8 cellular contexts compared by ENCODE assay signal in genomic region chr3:42906085-42906904, GRCh38. TPM values are rescaled to one million over a fixed set of nuclear protein-coding genes. Genes with fewer than 3 reads are reported as not detected.
DNase-seq lines count a peak whose midpoint lies in the region; ATAC-seq and TF ChIP-seq lines count a peak whose summit lies in the region.

Gene ZNF662, plus strand, starts transcription at chr3:42906142. Its CDS starts 1,973 bp downstream, at chr3:42908115.

- 8% methylated on average over 10 of the region's 59 CpGs for WGBS in mammary epithelial cell (ENCODE audit: low coverage, missing lambda C conversion rate)
- WGBS in right lobe of liver (ENCODE audit: insufficient coverage, low coverage, low lambda C conversion rate, missing lambda C conversion rate) = 23% methylated on average over 10 of the region's 59 CpGs

- peaks cover 12% of the 10 kb centered on the region for H3K36me3 Mint-ChIP-seq in stimulated activated naive CD8-positive, alpha-beta T cell treated with anti-CD3 and anti-CD28 coated beads, Interleukin-15, Interleukin-2, amounts not matched to agents 100 ng/mL and 50 ng/mL, for 24 hours (ENCODE audit: low read depth)

- in situ Hi-C loops in mammary epithelial cell (cut with MboI; ENCODE audit: low sequenced_read_pairs in 2 of 2) = no loop called here

- TF ChIP-seq CTCF in AG04450 (IDR thresholded peaks at IDR 0.05; ENCODE audit: low read depth, low read length) (no peak), mammary epithelial cell (conservative IDR thresholded peaks at IDR 0.05 in 1 of 2, IDR thresholded peaks at IDR 0.05 in 1 of 2; ENCODE audit: extremely low read depth in 1 of 2, insufficient read depth in 1 of 2, low read depth in 1 of 2, low read length in 2 of 2) (no peak), right lobe of liver (IDR thresholded peaks at IDR 0.05) (no peak)

- peak within 1 kb of the TSS; percentile 65 for H3K4me3 Mint-ChIP-seq in stimulated activated naive CD8-positive, alpha-beta T cell treated with anti-CD3 and anti-CD28 coated beads, Interleukin-15, Interleukin-2, amounts not matched to agents 100 ng/mL and 50 ng/mL, for 24 hours

- no TSS peak for BruUV-seq in mammary epithelial cell (replicated peaks; lab: Mats Ljungman, UMichigan)

- H3K4me1 ChIP-seq in mammary epithelial cell (ENCODE audit: insufficient read depth, low read length) (peaks cover 5% of the 10 kb centered on the region), right lobe of liver (peaks cover 0 to 4% (median 0%) of the 10 kb centered on the region in 4 donors)

- peak; percentile 84 to 92 (median 92) for ATAC-seq in right lobe of liver
- ATAC-seq in HG03571 (IDR thresholded peaks at IDR 0.05; ENCODE audit: unreplicated experiment) = no peak
- no peak for ATAC-seq in GM18511 (IDR thresholded peaks at IDR 0.05; ENCODE audit: unreplicated experiment)

- intact Hi-C loops in mammary epithelial cell (cut with micrococcal nuclease) = no loop called here
- intact Hi-C loops in right lobe of liver (cut with DNase I) = no loop called here

- H3K4me1 Mint-ChIP-seq in stimulated activated naive CD8-positive, alpha-beta T cell treated with anti-CD3 and anti-CD28 coated beads, Interleukin-15, Interleukin-2, amounts not matched to agents 100 ng/mL and 50 ng/mL, for 24 hours (ENCODE audit: low read depth) = peaks cover 11% of the 10 kb centered on the region

- no peak within 1 kb of the TSS for H3K27ac ChIP-seq in AG04450 (ENCODE audit: low read depth, low read length)
- no peak within 1 kb of the TSS for H3K27ac ChIP-seq in mammary epithelial cell (ENCODE audit: insufficient read depth, low read depth, low read length)
- H3K27ac ChIP-seq in right lobe of liver = no peak within 1 kb of the TSS

- H3K79me2 ChIP-seq in mammary epithelial cell (ENCODE audit: insufficient read depth, low read length) = no peaks in the 10 kb centered on the region

- DNase-seq in AG04450 (ENCODE audit: low read depth, low spot score) (no peak), NCI-H2227 treated with DMSO at 0.1 percent for 48 hours (lab: John Stamatoyannopoulos, UW) (peak; percentile 21), mammary epithelial cell (no peak), right lobe of liver (peak; percentile 54 to 69 (median 61)), OCI-M2 (lab: John Stamatoyannopoulos, UW; ENCODE audit: unreplicated experiment) (no peak)

- peaks cover 23% of the 10 kb centered on the region for H3K9me3 Mint-ChIP-seq in stimulated activated naive CD8-positive, alpha-beta T cell treated with anti-CD3 and anti-CD28 coated beads, Interleukin-15, Interleukin-2, amounts not matched to agents 100 ng/mL and 50 ng/mL, for 24 hours

- H3K9ac ChIP-seq in mammary epithelial cell (ENCODE audit: insufficient read depth, low read length) = no peak within 1 kb of the TSS

- CTCF ChIA-PET in AG04450 (lab: Charles Lee) = no interaction called here
- CTCF ChIA-PET in mammary epithelial cell (lab: Charles Lee; ENCODE audit: low non-redundant PET) = no interaction called here

- peaks cover 42% of the 10 kb centered on the region for H3K27me3 Mint-ChIP-seq in stimulated activated naive CD8-positive, alpha-beta T cell treated with anti-CD3 and anti-CD28 coated beads, Interleukin-15, Interleukin-2, amounts not matched to agents 100 ng/mL and 50 ng/mL, for 24 hours

- peak within 1 kb of the TSS; percentile 55 for H3K4me3 ChIP-seq in AG04450 (ENCODE audit: low read depth, low read length)
- peak within 1 kb of the TSS in 2 of 3 experiments; percentile 33 to 41 for H3K4me3 ChIP-seq in mammary epithelial cell (replicated peaks in 1 of 3; ENCODE audit: insufficient read depth in 1 of 3, low read depth in 2 of 3, low read length in 3 of 3)
- peak within 1 kb of the TSS; percentile 54 to 71 (median 64) for H3K4me3 ChIP-seq in right lobe of liver

- H3K36me3 ChIP-seq in mammary epithelial cell (ENCODE audit: insufficient read depth, low read length) (no peaks in the 10 kb centered on the region), right lobe of liver (no peaks in the 10 kb centered on the region)

- TF ChIP-seq POLR2A in right lobe of liver (IDR thresholded peaks at IDR 0.05) = peak; percentile 20

- peaks cover 21% of the 10 kb centered on the region for H3K27me3 ChIP-seq in AG04450 (ENCODE audit: control insufficient read depth, insufficient read depth, low read length)
- H3K27me3 ChIP-seq in mammary epithelial cell (ENCODE audit: insufficient read depth, low read length) = peaks cover 22% of the 10 kb centered on the region
- no peaks in the 10 kb centered on the region for H3K27me3 ChIP-seq in right lobe of liver

- dilution Hi-C loops in mammary epithelial cell (cut with HindIII; ENCODE audit: low sequenced_read_pairs) = no loop called here

- H4K20me1 ChIP-seq in mammary epithelial cell (ENCODE audit: insufficient read depth, low read length) = no peaks in the 10 kb centered on the region

- peak within 1 kb of the TSS; percentile 23 for H3K27ac Mint-ChIP-seq in stimulated activated naive CD8-positive, alpha-beta T cell treated with anti-CD3 and anti-CD28 coated beads, Interleukin-15, Interleukin-2, amounts not matched to agents 100 ng/mL and 50 ng/mL, for 24 hours

- peak within 1 kb of the TSS; percentile 71 for H2AFZ ChIP-seq in mammary epithelial cell (ENCODE audit: low read depth, low read length)

- H3K4me2 ChIP-seq in mammary epithelial cell (ENCODE audit: insufficient read depth, low read depth, low read length) = peak within 1 kb of the TSS; percentile 70

- POLR2A ChIA-PET in AG04450 (lab: Yijun Ruan, JAX) = no interaction called here

- peaks cover 6% of the 10 kb centered on the region; the same call in 1 of the 2 replicates for H3K9me3 ChIP-seq in AG04450 (ENCODE audit: control insufficient read depth, insufficient read depth, low read length)
- H3K9me3 ChIP-seq in mammary epithelial cell (replicated peaks; ENCODE audit: insufficient read depth, low read length) = no peaks in the 10 kb centered on the region
- no peaks in the 10 kb centered on the region for H3K9me3 ChIP-seq in right lobe of liver

RNA-seq across cellular contexts. Expression of gene ZNF662, which starts in this region (rescaled TPM):
- 1.3 TPM in 2 replicates for polyA plus RNA-seq in AG04450 (2011; rRNA removed)
- polyA minus RNA-seq in AG04450 (2011; rRNA and poly(A)+ RNA removed) = 0.87 and 1.4 TPM in 2 replicates
- total RNA-seq in mammary epithelial cell = 1 to 10 TPM in 1 of 2 donors, under 1 TPM in 1; 0.47 to 3.8 TPM
- polyA plus RNA-seq in mammary epithelial cell = 0.12 TPM
- polyA minus RNA-seq in mammary epithelial cell = not detected
- 10 to 100 TPM in 1 of 6 experiments, 1 to 10 TPM in 5; 1.4 to 10.9 (median 3.3) TPM for total RNA-seq in right lobe of liver

Comparison
In these comparisons a context has a peak if more than half of its experiments do, and no peak if none do; other contexts are left out.
1. DNase-seq: peak in NCI-H2227 treated with DMSO at 0.1 percent for 48 hours (single experiment) and right lobe of liver (3 of 3); none in AG04450 (single experiment), mammary epithelial cell (single experiment) and OCI-M2 (single experiment).
2. ATAC-seq: peak in right lobe of liver (4 of 4); none in HG03571 (single experiment) and GM18511 (single experiment).
3. Peak in every context shown above with its lines, with median percentiles within 50 percentile points of each other: H3K4me3 ChIP-seq.